In the genomic region with DNA sequence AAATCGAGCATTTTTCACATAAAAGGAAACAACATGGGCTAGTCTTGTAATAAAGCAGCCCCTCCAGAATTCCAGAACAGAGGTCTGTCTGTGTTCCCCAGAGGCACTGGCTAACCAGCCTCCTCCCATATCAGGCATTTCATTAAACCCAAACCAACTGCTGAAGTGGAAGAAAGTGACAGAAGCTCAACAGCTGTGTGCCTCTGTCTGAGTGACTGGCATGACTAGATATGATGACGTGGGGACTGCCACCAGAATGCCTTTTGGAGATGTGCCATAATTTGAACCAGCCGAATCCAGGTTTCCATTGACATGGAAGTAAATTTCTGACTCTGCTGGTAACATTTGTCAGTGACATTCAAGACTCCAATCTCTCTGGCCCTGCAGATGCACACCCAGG, we compare ENCODE assay signal across 22 cellular contexts. TPM values are rescaled to one million over a fixed set of nuclear protein-coding genes. Genes with fewer than 3 reads are reported as not detected.
DNase-seq lines count a peak whose midpoint lies in the region; ATAC-seq and TF ChIP-seq lines count a peak whose summit lies in the region.
"Had no signal": no experiment of that assay in that cellular context is flagged by ENCODE, and none has a peak within 500 bp of the region (broad histone marks: within the 10 kb centered on the region; RNA-seq: fewer than 3 reads in every experiment).

No MANE protein-coding gene starts in this region.

- H3K27ac ChIP-seq in left ventricle myocardium inferior (replicated peaks) (peak overlapping the region; percentile 93), tibial artery (peak overlapping the region; percentile 77 to 95)
- H3K27ac ChIP-seq: BLaER1, GM23248 had no signal

- H3K9me3 ChIP-seq in left ventricle myocardium inferior (replicated peaks) (no peaks in the 10 kb centered on the region), tibial artery (no peaks in the 10 kb centered on the region)
- H3K9me3 ChIP-seq: BLaER1 had no signal

- H3K27ac Mint-ChIP-seq in brain, result peak overlapping the region in 3 of 5 experiments; percentile 16 to 59 (median 57)
- peak overlapping the region; percentile 23 for H3K27ac Mint-ChIP-seq in osteocyte (ENCODE audit: unreplicated experiment)
- H3K27ac Mint-ChIP-seq: CD8-positive, alpha-beta T cell had no signal

- peaks cover 95% of the 10 kb centered on the region for H3K4me1 Mint-ChIP-seq in brain
- peaks cover 47% of the 10 kb centered on the region for H3K4me1 Mint-ChIP-seq in osteocyte (ENCODE audit: unreplicated experiment)

- H3K27me3 Mint-ChIP-seq in brain, result no peaks in the 10 kb centered on the region
- no peaks in the 10 kb centered on the region for H3K27me3 Mint-ChIP-seq in osteocyte (ENCODE audit: unreplicated experiment)

- H3K4me1 ChIP-seq in left ventricle myocardium inferior (peaks cover 100% of the 10 kb centered on the region), tibial artery (peaks cover 0 to 100% (median 91%) of the 10 kb centered on the region in 4 donors)

- intact Hi-C loops in left ventricle myocardium inferior (cut with micrococcal nuclease) (no loop called here), Right ventricle myocardium superior (cut with DNase I) (no loop called here), tibial artery (cut with DNase I; ENCODE audit: low total_unique reads) (no loop called here), sciatic nerve (cut with DNase I) (no loop called here)

- no peaks in the 10 kb centered on the region for H3K9me3 Mint-ChIP-seq in brain
- H3K9me3 Mint-ChIP-seq in osteocyte (ENCODE audit: unreplicated experiment), result no peaks in the 10 kb centered on the region
- H3K9me3 Mint-ChIP-seq: CD8-positive, alpha-beta T cell had no signal

- no peak for DNase-seq in left ventricle myocardium inferior
- DNase-seq in Right ventricle myocardium superior, result no peak
- no peak for DNase-seq in osteocyte (ENCODE audit: extremely low spot score, unreplicated experiment)
- no peak for DNase-seq in tibial artery
- DNase-seq in sciatic nerve (ENCODE audit: low spot score), result no peak
- no peak for DNase-seq in activated CD4-positive, alpha-beta T cell treated with anti-CD3 and anti-CD28 coated beads, Interleukin-2, amount 50 U/mL, for 1 hour
- no peak for DNase-seq in NCI-H1436 (lab: John Stamatoyannopoulos, UW)
- DNase-seq: Calu3; CD8-positive, alpha-beta T cell; GF-D8; GM23248; Kasumi-1; MM.1S; NCI-H1092; NCI-H146; NCI-H2081 treated with DMSO at 0.1 percent for 48 hours; NCI-H510A; NCI-H774; SIG-M5 had no signal

- peaks cover 26% of the 10 kb centered on the region for H3K36me3 Mint-ChIP-seq in brain
- H3K36me3 Mint-ChIP-seq in osteocyte (ENCODE audit: unreplicated experiment), result peaks cover 8% of the 10 kb centered on the region

- H3K4me3 Mint-ChIP-seq in brain, result peak overlapping the region in 1 of 5 experiments; percentile 20
- H3K4me3 Mint-ChIP-seq in osteocyte (ENCODE audit: unreplicated experiment), result no peak overlapping the region
- H3K4me3 Mint-ChIP-seq: CD8-positive, alpha-beta T cell had no signal

- H3K36me3 ChIP-seq in left ventricle myocardium inferior (peaks cover 8% of the 10 kb centered on the region), tibial artery (no peaks in the 10 kb centered on the region)

- no peak for TF ChIP-seq CTCF in left ventricle myocardium inferior (IDR thresholded peaks at IDR 0.05; ENCODE audit: borderline replicate concordance)
- no peak for TF ChIP-seq CTCF in brain (conservative IDR thresholded peaks at IDR 0.05)
- no peak for TF ChIP-seq CTCF in osteocyte (IDR thresholded peaks at IDR 0.05)
- TF ChIP-seq CTCF in tibial artery (IDR thresholded peaks at IDR 0.05), result no peak

- ATAC-seq in Right ventricle myocardium superior (ENCODE audit: poor library complexity) (no peak), sciatic nerve (no peak)
- ATAC-seq: CD8-positive, alpha-beta T cell; HCT116 had no signal

- H3K4me3 ChIP-seq in left ventricle myocardium inferior (no peak overlapping the region), tibial artery (no peak overlapping the region)
- H3K4me3 ChIP-seq: BLaER1, GM23248 had no signal

- H3K27me3 ChIP-seq in left ventricle myocardium inferior (ENCODE audit: low read depth) (no peaks in the 10 kb centered on the region), tibial artery (no peaks in the 10 kb centered on the region)
- H3K27me3 ChIP-seq: BLaER1 had no signal

RNA-seq across cellular contexts. Expression of gene LIMD1, which starts 8.7 kb away (rescaled TPM):
- 27.8 TPM for total RNA-seq in left ventricle myocardium inferior
- total RNA-seq in Right ventricle myocardium superior, result 31.9 TPM
- polyA plus RNA-seq in brain (ENCODE audit: insufficient read depth, low read depth, low replicate concordance), result 1.3 TPM
- total RNA-seq in osteocyte, result 28.3 and 33.8 TPM in 2 replicates
- 52.0 TPM for total RNA-seq in sciatic nerve
